Comparison of ENCODE assay signal across 14 cellular contexts in genomic region chr1:238451006-238451405, GRCh38.
DNase-seq lines count a peak whose midpoint lies in the region; FAIRE-seq and TF ChIP-seq lines count a peak whose summit lies in the region.
"Had no signal": no experiment of that assay in that cellular context is flagged by ENCODE, and none has a peak within 500 bp of the region (broad histone marks: within the 10 kb centered on the region; RNA-seq: fewer than 3 reads in every experiment).

No MANE protein-coding gene starts in this region.

- TF ChIP-seq CTCF in bronchial epithelial cell (IDR thresholded peaks at IDR 0.05; ENCODE audit: insufficient read depth, low read length, severe bottlenecking), result no peak

- no peaks in the 10 kb centered on the region for H3K27me3 ChIP-seq in bronchial epithelial cell (ENCODE audit: control insufficient read depth, insufficient read depth, low read length)

- no peak overlapping the region for H3K4me3 ChIP-seq in bronchial epithelial cell (ENCODE audit: low read depth, low read length)
- H3K4me3 ChIP-seq: GM23248 had no signal

- peak; percentile 44 for DNase-seq in EL
- peak; percentile 19 for DNase-seq in HS-27A (ENCODE audit: low read depth)
- peak; percentile 1 for DNase-seq in bronchial epithelial cell (ENCODE audit: low read depth)
- DNase-seq in iris pigment epithelial cell (ENCODE audit: low read depth), result peak; percentile 28
- DNase-seq in activated CD4-positive, CD25-positive, alpha-beta regulatory T cell treated with anti-CD3 and anti-CD28 coated beads, Interleukin-2, amount 50 U/mL, for 72 hours, result no peak
- no peak for DNase-seq in retina
- no peak for DNase-seq in A172 (ENCODE audit: low spot score)
- DNase-seq: CD8-positive, alpha-beta T cell; COR-L47; DND-41; GM23248; H7; IMR-90 had no signal

- FAIRE-seq in bronchial epithelial cell (lab: Jason Lieb, UNC), result no peak
- FAIRE-seq: GM18507 had no signal

- H3K36me3 ChIP-seq in bronchial epithelial cell (ENCODE audit: control insufficient read depth, insufficient read depth, low read length), result no peaks in the 10 kb centered on the region

Comparison
In these comparisons a context has a peak if more than half of its experiments do, and no peak if none do; other contexts are left out.
1. DNase-seq: peak in EL (single experiment), HS-27A (single experiment), bronchial epithelial cell (single experiment) and iris pigment epithelial cell (single experiment); none in activated CD4-positive, CD25-positive, alpha-beta regulatory T cell treated with anti-CD3 and anti-CD28 coated beads, Interleukin-2, amount 50 U/mL, for 72 hours (single experiment), retina (single experiment) and A172 (single experiment).